Comparison of ENCODE assay signal across 1 cellular context in the genomic region with DNA sequence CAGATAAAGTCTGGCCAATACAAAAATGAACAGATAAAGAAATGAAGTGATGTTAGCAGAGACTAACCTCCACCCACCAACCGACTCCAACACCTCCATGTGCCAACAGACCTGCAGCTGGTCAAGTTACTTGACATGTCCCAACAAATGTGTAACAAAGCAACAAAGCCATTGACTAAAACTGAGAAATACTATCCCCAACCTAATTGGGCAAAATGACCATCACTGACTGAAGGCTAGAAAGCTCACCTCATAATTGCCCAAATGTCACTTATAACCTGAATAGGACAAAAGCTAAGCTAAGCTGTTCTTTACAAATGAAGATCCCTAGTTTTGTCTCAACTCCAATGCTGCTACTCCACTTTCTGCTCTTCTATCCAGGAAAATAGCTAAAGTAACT.
TF ChIP-seq lines count a peak whose summit lies in the region.

No MANE protein-coding gene starts in this region.

TF ChIP-seq in GM12878, 131 proteins besides CTCF, POLR2A, EP300 and RAD21:
- TF ChIP-seq MEF2A (IDR thresholded peaks at IDR 0.05; ENCODE audit: insufficient read depth, low read depth, low read length): no peak
- TF ChIP-seq YBX1 (IDR thresholded peaks at IDR 0.05): no peak
- peak; percentile 83 for TF ChIP-seq MTA2 (IDR thresholded peaks at IDR 0.05; ENCODE audit: low read depth)
- TF ChIP-seq IKZF1 (conservative IDR thresholded peaks at IDR 0.05): 0 out of 2 replicates have a peak, but pooled peaks have one; percentile 14
- TF ChIP-seq ZZZ3 (IDR thresholded peaks at IDR 0.05; ENCODE audit: control insufficient read depth, insufficient read length, low read depth): no peak
